ENCODE assay signal across 2 cellular contexts in the genomic region with DNA sequence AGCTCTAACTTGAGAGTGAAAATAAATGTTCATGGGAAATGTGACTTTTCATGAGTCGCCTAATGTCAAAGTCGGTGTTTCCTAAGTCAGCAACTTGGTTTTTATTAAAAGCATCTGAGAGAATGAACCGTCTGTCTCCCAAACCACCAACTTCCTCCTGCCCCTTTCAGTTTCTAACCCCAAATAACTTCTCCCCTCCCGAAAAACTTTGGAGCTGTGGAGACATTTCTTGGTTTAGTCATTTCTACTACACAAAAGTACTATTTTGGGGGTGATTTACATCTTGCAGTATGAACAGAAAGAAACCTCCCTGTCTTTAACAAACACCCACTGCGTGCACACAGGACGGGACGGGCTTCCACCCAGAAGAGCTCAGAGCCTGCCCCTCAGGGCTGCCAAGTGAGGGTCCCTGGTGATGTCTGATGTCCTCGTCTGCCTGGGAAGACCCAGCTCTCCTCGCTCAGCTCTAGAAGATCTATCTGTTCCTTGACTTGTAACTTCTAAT.
A peak's percentile ranks its signal among the peaks of the same experiment; 100 is the strongest.
TF ChIP-seq lines count a peak whose summit lies in the region.

No MANE protein-coding gene starts in this region.

TF ChIP-seq in SK-N-SH, 30 proteins besides CTCF, POLR2A, EP300 and RAD21 (continued from another document):
- TF ChIP-seq PBX3 (IDR thresholded peaks at IDR 0.05) (peak; percentile 33; the same call in 1 of the 2 replicates), NFIC (IDR thresholded peaks at IDR 0.05; ENCODE audit: borderline replicate concordance) (no peak), FOSL2 (IDR thresholded peaks at IDR 0.05; ENCODE audit: borderline replicate concordance, low read depth) (no peak), YY1 (IDR thresholded peaks at IDR 0.05; ENCODE audit: low read depth) (no peak), TEAD4 (IDR thresholded peaks at IDR 0.05; ENCODE audit: borderline replicate concordance, insufficient read depth) (no peak), MAX (IDR thresholded peaks at IDR 0.05; ENCODE audit: low read depth) (no peak), FOXJ3 (CRISPR knock-in tag; IDR thresholded peaks at IDR 0.05) (no peak)

TF ChIP-seq in SK-N-SH treated with all-trans-retinoic acid at 6 μM for 48 hours, 23 proteins besides CTCF, POLR2A, EP300 and RAD21 (continued from another document):
- TF ChIP-seq POU6F1 (CRISPR knock-in tag; IDR thresholded peaks at IDR 0.05; ENCODE audit: borderline replicate concordance, low read depth) (no peak), PPARA (CRISPR knock-in tag; IDR thresholded peaks at IDR 0.05; ENCODE audit: borderline replicate concordance) (no peak), SNAI2 (CRISPR knock-in tag; IDR thresholded peaks at IDR 0.05) (no peak)
